ENCODE assay signal across 24 cellular contexts in genomic region chr4:115454228-115454627, GRCh38.
"Had no signal": no experiment of that assay in that cellular context is flagged by ENCODE, and none has a peak within 500 bp of the region (broad histone marks: within the 10 kb centered on the region; RNA-seq: fewer than 3 reads in every experiment).

No MANE protein-coding gene starts in this region.

- ATAC-seq: activated CD4-positive, alpha-beta T cell treated with anti-CD3 and anti-CD28 coated beads for 36 hours; activated T-cell treated with anti-CD3 and anti-CD28 coated beads, Interleukin-2, amount 50 U/mL, for 4 hours; gastroesophageal sphincter; stimulated activated naive B cell treated with anti-CD40 and anti-IgM and Interleukin-4, amounts not matched to agents 10 μg/mL and 1 μg/mL and 100 μg/mL, for 72 hours had no signal

- H3K9me3 Mint-ChIP-seq: activated B cell treated with CpG ODN at 0.5 μM for 24 hours; activated T-helper 2 cell treated with anti-CD3 and anti-CD28 coated beads, Interferon-gamma antibody, Interleukin-2, Interleukin-4, amounts not matched to agents 10 μg/mL and 5 μg/mL and 100 μg/mL, durations not matched to agents 14 hours and 24 hours and 36 hours; nephron had no signal

- H3K4me3 Mint-ChIP-seq: activated B cell treated with CpG ODN at 0.5 μM for 24 hours; activated CD4-positive, alpha-beta T cell treated with anti-CD3 and anti-CD28 coated beads for 36 hours; activated naive CD8-positive, alpha-beta T cell treated with anti-CD3 and anti-CD28 coated beads for 36 hours; activated T-cell treated with anti-CD3 and anti-CD28 coated beads, Interleukin-2, amount 50 U/mL, for 4 hours; central memory CD8-positive, alpha-beta T cell; mesothelial cell of epicardium; nephron; stimulated activated naive B cell treated with anti-CD40 and anti-IgM and Interleukin-4, amounts not matched to agents 10 μg/mL and 1 μg/mL and 100 μg/mL, for 72 hours had no signal

- H3K27ac Mint-ChIP-seq: activated B cell treated with CpG ODN at 0.5 μM for 24 hours; activated CD4-positive, alpha-beta T cell treated with anti-CD3 and anti-CD28 coated beads for 36 hours; activated naive CD8-positive, alpha-beta T cell treated with anti-CD3 and anti-CD28 coated beads for 36 hours; activated T-helper 2 cell treated with anti-CD3 and anti-CD28 coated beads, Interferon-gamma antibody, Interleukin-2, Interleukin-4, amounts not matched to agents 10 μg/mL and 5 μg/mL and 100 μg/mL, durations not matched to agents 14 hours and 24 hours and 36 hours; mesothelial cell of epicardium; nephron; stimulated activated naive B cell treated with anti-CD40 and anti-IgM and Interleukin-4, amounts not matched to agents 10 μg/mL and 1 μg/mL and 100 μg/mL, for 72 hours had no signal

- H3K27me3 ChIP-seq: breast epithelium, esophagus squamous epithelium, sigmoid colon had no signal

- H3K4me1 Mint-ChIP-seq: activated B cell treated with CpG ODN at 0.5 μM for 24 hours; activated CD4-positive, alpha-beta T cell treated with anti-CD3 and anti-CD28 coated beads for 36 hours; activated naive CD8-positive, alpha-beta T cell treated with anti-CD3 and anti-CD28 coated beads for 36 hours; central memory CD8-positive, alpha-beta T cell; stimulated activated naive B cell treated with anti-CD40 and anti-IgM and Interleukin-4, amounts not matched to agents 10 μg/mL and 1 μg/mL and 100 μg/mL, for 72 hours had no signal

- FAIRE-seq: keratinocyte had no signal

- H3K27ac ChIP-seq: breast epithelium, esophagus squamous epithelium, gastroesophageal sphincter had no signal

- H3K36me3 ChIP-seq: breast epithelium, esophagus squamous epithelium, gastroesophageal sphincter, sigmoid colon had no signal

- DNase-seq: activated B cell treated with CpG ODN at 0.5 μM for 24 hours; activated CD4-positive, alpha-beta T cell treated with anti-CD3 and anti-CD28 coated beads for 36 hours; activated CD4-positive, alpha-beta T cell treated with anti-CD3 and anti-CD28 coated beads, Interleukin-2, amount 50 U/mL, for 4 hours; activated CD8-positive, alpha-beta memory T cell treated with anti-CD3 and anti-CD28 coated beads, Interleukin-2, amount 50 U/mL, for 48 hours; activated naive CD4-positive, alpha-beta T cell treated with Interleukin-2 at 50 U/mL for 16 hours; activated naive CD8-positive, alpha-beta T cell treated with anti-CD3 and anti-CD28 coated beads for 36 hours; activated T-cell treated with anti-CD3 and anti-CD28 coated beads, Interleukin-2, amount 50 U/mL, for 4 hours; esophagus squamous epithelium; head of caudate nucleus; left colon; nucleus accumbens; sigmoid colon; stimulated activated CD4-positive, alpha-beta T cell treated with anti-CD3 and anti-CD28 coated beads, Interleukin-2, amount 100 ng/mL, for 48 hours; stimulated activated CD8-positive, alpha-beta memory T cell treated with anti-CD3 and anti-CD28 coated beads, Interleukin-4, amount 100 ng/mL, for 48 hours; stimulated activated naive B cell treated with anti-CD40 and anti-IgM and Interleukin-4, amounts not matched to agents 10 μg/mL and 1 μg/mL and 100 μg/mL, for 72 hours; T-helper 9 cell had no signal

- H3K9me3 ChIP-seq: breast epithelium, esophagus squamous epithelium, gastroesophageal sphincter, sigmoid colon had no signal

- H3K27me3 Mint-ChIP-seq: activated B cell treated with CpG ODN at 0.5 μM for 24 hours; activated CD4-positive, alpha-beta T cell treated with anti-CD3 and anti-CD28 coated beads for 36 hours; activated naive CD8-positive, alpha-beta T cell treated with anti-CD3 and anti-CD28 coated beads for 36 hours; central memory CD8-positive, alpha-beta T cell; stimulated activated naive B cell treated with anti-CD40 and anti-IgM and Interleukin-4, amounts not matched to agents 10 μg/mL and 1 μg/mL and 100 μg/mL, for 72 hours had no signal

- H3K4me3 ChIP-seq: breast epithelium, coronary artery, esophagus squamous epithelium, gastroesophageal sphincter, sigmoid colon had no signal

- H3K36me3 Mint-ChIP-seq: activated naive CD8-positive, alpha-beta T cell treated with anti-CD3 and anti-CD28 coated beads for 36 hours; mesothelial cell of epicardium; stimulated activated naive B cell treated with anti-CD40 and anti-IgM and Interleukin-4, amounts not matched to agents 10 μg/mL and 1 μg/mL and 100 μg/mL, for 72 hours had no signal

- H3K4me1 ChIP-seq: breast epithelium, esophagus squamous epithelium, gastroesophageal sphincter had no signal
